ENCODE assay signal across 18 cellular contexts in genomic region chr2:156457523-156458228, GRCh38. TPM values are rescaled to one million over a fixed set of nuclear protein-coding genes. Genes with fewer than 3 reads are reported as not detected.
DNase-seq lines count a peak whose midpoint lies in the region; ATAC-seq, FAIRE-seq and TF ChIP-seq lines count a peak whose summit lies in the region.
"Had no signal": no experiment of that assay in that cellular context is flagged by ENCODE, and none has a peak within 500 bp of the region (broad histone marks: within the 10 kb centered on the region; RNA-seq: fewer than 3 reads in every experiment).

No MANE protein-coding gene starts in this region.

- H3K36me3 ChIP-seq in endodermal cell (ENCODE audit: control insufficient read depth, insufficient read depth, low read length): no peaks in the 10 kb centered on the region
- H3K36me3 ChIP-seq in naive thymus-derived CD4-positive, alpha-beta T cell (ENCODE audit: control insufficient read depth in 2 of 3, insufficient read depth in 3 of 3, low read length in 3 of 3): no peaks in the 10 kb centered on the region
- no peaks in the 10 kb centered on the region for H3K36me3 ChIP-seq in PC-9 (ENCODE audit: low read depth)

- no peaks in the 10 kb centered on the region for H3K27me3 ChIP-seq in endodermal cell (ENCODE audit: control insufficient read depth, insufficient read depth, low read length, poor library complexity, severe bottlenecking)
- H3K27me3 ChIP-seq in naive thymus-derived CD4-positive, alpha-beta T cell (ENCODE audit: control insufficient read depth in 2 of 2, insufficient read depth in 2 of 2, low read length in 2 of 2): no peaks in the 10 kb centered on the region
- H3K27me3 ChIP-seq in PC-9 (ENCODE audit: insufficient read depth, low read depth): no peaks in the 10 kb centered on the region
- H3K27me3 ChIP-seq: tibial nerve had no signal

- peak overlapping the region; percentile 17; the same call in 1 of the 3 replicates for H3K4me2 ChIP-seq in A549
- H3K4me2 ChIP-seq in PC-9: no peak overlapping the region

- WGBS in A549 (ENCODE audit: missing lambda C conversion rate): 81% methylated on average over 6 of the region's 6 CpGs
- 89 to 92% methylated on average over 2 to 6 of the region's 6 CpGs for WGBS in endodermal cell (ENCODE audit: insufficient coverage in 1 of 2, insufficient read length in 1 of 2), 2 experiments

- TF ChIP-seq CTCF in A549 (IDR thresholded peaks at IDR 0.05) (no peak), HFFc6 (IDR thresholded peaks at IDR 0.05) (peak; percentile 13; the same call in 1 of the 2 replicates), endodermal cell (conservative IDR thresholded peaks at IDR 0.05) (peak; percentile 31), PC-9 (conservative IDR thresholded peaks at IDR 0.05) (no peak)

- POLR2A ChIA-PET in A549 (lab: Yijun Ruan, JAX): no interaction called here
- POLR2A ChIA-PET in naive thymus-derived CD4-positive, alpha-beta T cell (lab: Charles Lee): no interaction called here
- POLR2A ChIA-PET in PC-9 (lab: Charles Lee; ENCODE audit: unreplicated experiment): no interaction called here
- POLR2A ChIA-PET in T-cell (lab: Charles Lee): interaction anchor here in 1 of 2 donors (0.8 kb wide), 1 partner anchor 47 kb away, joined by 4 read pairs; no protein-coding TSS in a partner anchor

- no peak overlapping the region for H3K4me3 ChIP-seq in A549
- H3K4me3 ChIP-seq in endodermal cell (ENCODE audit: low read length): no peak overlapping the region
- no peak overlapping the region for H3K4me3 ChIP-seq in naive thymus-derived CD4-positive, alpha-beta T cell (ENCODE audit: low read length)
- H3K4me3 ChIP-seq in PC-9: no peak overlapping the region
- H3K4me3 ChIP-seq: tibial nerve had no signal

- no peaks in the 10 kb centered on the region for H3K27me3 Mint-ChIP-seq in HFFc6 (ENCODE audit: insufficient read depth)
- no peaks in the 10 kb centered on the region for H3K27me3 Mint-ChIP-seq in endodermal cell (ENCODE audit: insufficient read depth)
- H3K27me3 Mint-ChIP-seq in naive thymus-derived CD4-positive, alpha-beta T cell: no peaks in the 10 kb centered on the region
- no peaks in the 10 kb centered on the region for H3K27me3 Mint-ChIP-seq in T-cell
- H3K27me3 Mint-ChIP-seq: activated naive CD4-positive, alpha-beta T cell treated with anti-CD3 and anti-CD28 coated beads, Interleukin-2, amount 50 U/mL, for 24 hours; memory B cell had no signal

- H3K9me2 ChIP-seq in PC-9 (ENCODE audit: insufficient read depth): no peaks in the 10 kb centered on the region

- H3K36me3 Mint-ChIP-seq in HFFc6 (ENCODE audit: low read depth) (peaks cover 7% of the 10 kb centered on the region; the same call in 1 of the 2 replicates), endodermal cell (ENCODE audit: low read depth) (peaks cover 15% of the 10 kb centered on the region), T-cell (peaks cover 20% of the 10 kb centered on the region)
- H3K36me3 Mint-ChIP-seq in naive thymus-derived CD4-positive, alpha-beta T cell: peaks cover 6 to 22% (median 12%) of the 10 kb centered on the region in 5 donors

- H3K4me1 Mint-ChIP-seq in HFFc6 (ENCODE audit: low read depth) (peaks cover 86% of the 10 kb centered on the region), endodermal cell (peaks cover 18% of the 10 kb centered on the region), T-cell (peaks cover 23 to 46% (median 37%) of the 10 kb centered on the region in 3 donors)
- peaks cover 3 to 34% (median 27%) of the 10 kb centered on the region in 7 donors for H3K4me1 Mint-ChIP-seq in naive thymus-derived CD4-positive, alpha-beta T cell

- peaks cover 71% of the 10 kb centered on the region for H3K4me1 ChIP-seq in A549
- H3K4me1 ChIP-seq in endodermal cell (ENCODE audit: control insufficient read depth, insufficient read depth, low read length): peaks cover 4% of the 10 kb centered on the region
- H3K4me1 ChIP-seq in naive thymus-derived CD4-positive, alpha-beta T cell (ENCODE audit: control insufficient read depth in 2 of 2, insufficient read depth in 2 of 2, low read length in 2 of 2): no peaks in the 10 kb centered on the region
- H3K4me1 ChIP-seq in PC-9 (replicated peaks; ENCODE audit: insufficient read depth): peaks cover 22% of the 10 kb centered on the region

- TF ChIP-seq RAD21 in A549 (conservative IDR thresholded peaks at IDR 0.05 in 1 of 2, IDR thresholded peaks at IDR 0.05 in 1 of 2): no peak

- no peaks in the 10 kb centered on the region for H3K9me3 Mint-ChIP-seq in HFFc6
- H3K9me3 Mint-ChIP-seq in endodermal cell: peaks cover 12% of the 10 kb centered on the region
- peaks cover 0 to 6% (median 1%) of the 10 kb centered on the region in 11 donors for H3K9me3 Mint-ChIP-seq in naive thymus-derived CD4-positive, alpha-beta T cell
- H3K9me3 Mint-ChIP-seq in T-cell: peaks cover 0 to under 1% (median 0%) of the 10 kb centered on the region in 3 donors

- H3K4me3 Mint-ChIP-seq in HFFc6: no peak overlapping the region
- H3K4me3 Mint-ChIP-seq in endodermal cell: no peak overlapping the region
- H3K4me3 Mint-ChIP-seq in naive thymus-derived CD4-positive, alpha-beta T cell: no peak overlapping the region
- no peak overlapping the region for H3K4me3 Mint-ChIP-seq in T-cell
- H3K4me3 Mint-ChIP-seq: activated naive CD4-positive, alpha-beta T cell treated with anti-CD3 and anti-CD28 coated beads, Interleukin-2, amount 50 U/mL, for 24 hours; memory B cell had no signal

- H3K9me3 ChIP-seq in A549 (no peaks in the 10 kb centered on the region), endodermal cell (ENCODE audit: control insufficient read depth, low read length) (peaks cover 7% of the 10 kb centered on the region), PC-9 (ENCODE audit: insufficient read depth, low read depth) (no peaks in the 10 kb centered on the region)
- no peaks in the 10 kb centered on the region for H3K9me3 ChIP-seq in naive thymus-derived CD4-positive, alpha-beta T cell (ENCODE audit: control insufficient read depth in 2 of 3, low read length in 3 of 3)
- H3K9me3 ChIP-seq: tibial nerve had no signal

- FAIRE-seq in A549 (lab: Jason Lieb, UNC): no peak
- FAIRE-seq in GM12892 (lab: Jason Lieb, UNC): no peak

- no peak overlapping the region for H2AFZ ChIP-seq in PC-9

- no peak overlapping the region for H3K9ac ChIP-seq in endodermal cell (ENCODE audit: extremely low read depth, low read length, poor library complexity, severe bottlenecking)

- H3F3A ChIP-seq in PC-9 (ENCODE audit: insufficient read depth, low read depth): peaks cover 14% of the 10 kb centered on the region; the same call in 1 of the 2 replicates

- peak overlapping the region; percentile 22 for H3K27ac Mint-ChIP-seq in HFFc6
- peak overlapping the region; percentile 26 for H3K27ac Mint-ChIP-seq in endodermal cell
- no peak overlapping the region for H3K27ac Mint-ChIP-seq in naive thymus-derived CD4-positive, alpha-beta T cell
- no peak overlapping the region for H3K27ac Mint-ChIP-seq in T-cell
- H3K27ac Mint-ChIP-seq: activated naive CD4-positive, alpha-beta T cell treated with anti-CD3 and anti-CD28 coated beads, Interleukin-2, amount 50 U/mL, for 24 hours; memory B cell had no signal

- H3K79me2 ChIP-seq in PC-9 (ENCODE audit: low read depth): peaks cover 20% of the 10 kb centered on the region; the same call in 1 of the 2 replicates

- DNase-seq in A549 (ENCODE audit: low read depth in 1 of 2, low spot score in 1 of 2) (no peak), HFFc6 (no peak), endodermal cell (peak; percentile 51), COLO668 (lab: John Stamatoyannopoulos, UW; ENCODE audit: unreplicated experiment) (no peak), PC-9 (no peak), GM12892 (ENCODE audit: insufficient read length) (no peak), T-cell (no peak)
- no peak for DNase-seq in naive thymus-derived CD4-positive, alpha-beta T cell
- DNase-seq: activated CD4-positive, alpha-beta T cell treated with anti-CD3 and anti-CD28 coated beads for 48 hours; activated T-cell treated with anti-CD3 and anti-CD28 coated beads for 4 hours; effector memory CD4-positive, alpha-beta T cell; NCI-H1694; NCI-H524 treated with DMSO at 0.1 percent for 48 hours; OCI-M1; stimulated activated CD4-positive, alpha-beta T cell treated with anti-CD3 and anti-CD28 coated beads, Interleukin-4, amount 100 ng/mL, for 4 hours had no signal

- H3K27ac ChIP-seq in A549 (peak overlapping the region; percentile 40 to 62; a peak in 3 of 6 replicates), endodermal cell (ENCODE audit: low read depth, low read length) (no peak overlapping the region), PC-9 (no peak overlapping the region)
- no peak overlapping the region for H3K27ac ChIP-seq in naive thymus-derived CD4-positive, alpha-beta T cell (ENCODE audit: low read depth, low read length)

- intact Hi-C loops in naive thymus-derived CD4-positive, alpha-beta T cell (cut with micrococcal nuclease): no loop called here
- intact Hi-C loops in PC-9 (cut with micrococcal nuclease; ENCODE audit: unreplicated experiment): no loop called here

- CTCF ChIA-PET in A549 (lab: Yijun Ruan, JAX): interaction anchor here (1.6 kb wide), 1 partner anchor 10 kb away, joined by 5 read pairs; no protein-coding TSS in a partner anchor
- CTCF ChIA-PET in naive thymus-derived CD4-positive, alpha-beta T cell (lab: Charles Lee): interaction anchor here (1.1 kb wide), 1 partner anchor 57 kb away, joined by 3 read pairs; no protein-coding TSS in a partner anchor
- CTCF ChIA-PET in PC-9 (lab: Charles Lee): no interaction called here
- CTCF ChIA-PET in T-cell (lab: Charles Lee): interaction anchor here (0.5 to 0.6 kb wide), 3 partner anchors 122 to 1568 kb away, joined by 3 read pairs; no protein-coding TSS in a partner anchor

- TF ChIP-seq EP300 in A549 (IDR thresholded peaks at IDR 0.05): no peak

- TF ChIP-seq POLR2A in A549 (IDR thresholded peaks at IDR 0.05; ENCODE audit: low read length) (no peak), GM12892 (IDR thresholded peaks at IDR 0.05; ENCODE audit: low read depth, low read length) (no peak)

- ATAC-seq in A549 (no peak), T-cell (replicated peaks in 1 of 4) (no peak)
- ATAC-seq in naive thymus-derived CD4-positive, alpha-beta T cell: peak; percentile 44

- no peaks in the 10 kb centered on the region for H4K20me1 ChIP-seq in PC-9 (ENCODE audit: insufficient read depth)

- BruUV-seq in PC-9 (replicated peaks; lab: Mats Ljungman, UMichigan): no TSS peak

RNA-seq across cellular contexts. Expression of gene GPD2, which starts 21.5 kb away (rescaled TPM):
- 39.6 and 41.9 TPM in 2 replicates for polyA plus RNA-seq in A549 (2011; rRNA removed)
- 7.9 and 8.6 TPM in 2 replicates for polyA plus RNA-seq in A549 (2012; cell fraction: cytosol; rRNA removed)
- 5.6 and 8.6 TPM in 2 replicates for polyA plus RNA-seq in A549 (2012; cell fraction: nucleus; rRNA removed)
- polyA plus RNA-seq in A549 (2017; fragmentation: RNase III; extraction: RNeasy Plus Mini Kit Qiagen cat#74134 plus additional on column Dnase treatment): 26.6 to 28.3 TPM (median 27.8 TPM) in 3 replicates
- 76.4 and 79.8 TPM in 2 replicates for polyA minus RNA-seq in A549 (2011; rRNA and poly(A)+ RNA removed)
- total RNA-seq in HFFc6 (2021; fragmentation: NEBNext Ultra II Directional; extraction: Animal tissue kit (Norgen Biotek cat#: 25700)): 10 to 100 TPM; 44.4 to 69.8 (median 55.7) TPM
- 10 to 100 TPM; 51.7 to 64.6 TPM for total RNA-seq in endodermal cell
- 22.0 TPM for polyA plus RNA-seq in endodermal cell (2013, experiment 1 of 2)
- 22.7 TPM for polyA plus RNA-seq in endodermal cell (2013, experiment 2 of 2)
- total RNA-seq in naive thymus-derived CD4-positive, alpha-beta T cell: 10 to 100 TPM in 4 of 5 experiments, 1 to 10 TPM in 1; 7.8 to 17.1 (median 11.6) TPM
- 1 to 10 TPM; 2.9 to 8.0 TPM for polyA plus RNA-seq in naive thymus-derived CD4-positive, alpha-beta T cell
- total RNA-seq in PC-9 (2021): 47.1 and 67.8 TPM in 2 replicates
- polyA plus RNA-seq in GM12892 (2012; ENCODE audit: missing spikeins): 12.4 TPM
- 10 to 100 TPM in 3 of 5 donors, 1 to 10 TPM in 2; 9.2 to 12.8 (median 10.5) TPM for total RNA-seq in T-cell

Comparison
In these comparisons a context has a peak if more than half of its experiments do, and no peak if none do; other contexts are left out.
1. H3K27ac ChIP-seq: peak in A549 (2 of 2); none in endodermal cell (single experiment), naive thymus-derived CD4-positive, alpha-beta T cell (single experiment) and PC-9 (single experiment).
2. CTCF ChIP-seq: peak in HFFc6 (single experiment) and endodermal cell (single experiment); none in A549 (single experiment) and PC-9 (single experiment).
3. H3K27ac Mint-ChIP-seq: peak in HFFc6 (single experiment) and endodermal cell (single experiment); none in naive thymus-derived CD4-positive, alpha-beta T cell (0 of 9) and T-cell (0 of 2).